ENCODE assay signal across 2 cellular contexts in the genomic region with DNA sequence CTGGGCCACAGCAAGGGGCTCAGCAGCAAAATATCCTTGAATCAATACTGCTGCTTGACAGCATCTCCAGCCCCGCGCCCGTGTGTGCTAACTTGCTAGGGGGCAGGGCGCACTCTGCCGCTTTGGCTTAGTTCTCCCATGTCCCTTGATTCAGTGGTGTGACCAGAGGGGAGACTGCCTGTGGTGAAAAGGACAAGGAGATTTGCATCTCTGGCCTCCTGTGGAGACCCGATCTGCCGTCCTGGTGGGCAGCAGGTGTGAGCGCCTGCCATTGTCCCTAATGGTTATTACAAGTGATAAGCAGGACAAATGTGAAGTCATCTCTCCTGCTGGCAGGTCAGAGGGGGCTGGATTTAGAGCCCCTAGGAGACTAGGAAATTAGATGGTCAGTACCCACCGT.
TF ChIP-seq lines count a peak whose summit lies in the region.

No MANE protein-coding gene starts in this region.

TF ChIP-seq in HEK293, 187 proteins besides CTCF, POLR2A, EP300 and RAD21:
- TF ChIP-seq, protein P1, sequence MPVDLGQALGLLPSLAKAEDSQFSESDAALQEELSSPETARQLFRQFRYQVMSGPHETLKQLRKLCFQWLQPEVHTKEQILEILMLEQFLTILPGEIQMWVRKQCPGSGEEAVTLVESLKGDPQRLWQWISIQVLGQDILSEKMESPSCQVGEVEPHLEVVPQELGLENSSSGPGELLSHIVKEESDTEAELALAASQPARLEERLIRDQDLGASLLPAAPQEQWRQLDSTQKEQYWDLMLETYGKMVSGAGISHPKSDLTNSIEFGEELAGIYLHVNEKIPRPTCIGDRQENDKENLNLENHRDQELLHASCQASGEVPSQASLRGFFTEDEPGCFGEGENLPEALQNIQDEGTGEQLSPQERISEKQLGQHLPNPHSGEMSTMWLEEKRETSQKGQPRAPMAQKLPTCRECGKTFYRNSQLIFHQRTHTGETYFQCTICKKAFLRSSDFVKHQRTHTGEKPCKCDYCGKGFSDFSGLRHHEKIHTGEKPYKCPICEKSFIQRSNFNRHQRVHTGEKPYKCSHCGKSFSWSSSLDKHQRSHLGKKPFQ (tag by site-specific recombination; IDR thresholded peaks at IDR 0.05) = peak; percentile 68; the same call in 1 of the 2 replicates
- no peak for TF ChIP-seq ZSCAN23 (tag by site-specific recombination; IDR thresholded peaks at IDR 0.05)
- no peak for TF ChIP-seq HOXA7 (CRISPR knock-in tag; IDR thresholded peaks at IDR 0.05; ENCODE audit: borderline replicate concordance)
- peak; percentile 97 for TF ChIP-seq ZIC2 (tag by site-specific recombination; IDR thresholded peaks at IDR 0.05)
- no peak for TF ChIP-seq ZNF555 (tag by site-specific recombination; conservative IDR thresholded peaks at IDR 0.05)

TF ChIP-seq in H1, 55 proteins besides CTCF, POLR2A, EP300 and RAD21:
- TF ChIP-seq SP2 (IDR thresholded peaks at IDR 0.05; ENCODE audit: low read length) = no peak
- peak; percentile 40 for TF ChIP-seq NANOG (IDR thresholded peaks at IDR 0.05; ENCODE audit: insufficient read depth, low read depth, low read length, poor library complexity, severe bottlenecking)
- TF ChIP-seq TEAD4 (IDR thresholded peaks at IDR 0.05; ENCODE audit: low read depth, low read length) = no peak
- TF ChIP-seq EZH2 (IDR thresholded peaks at IDR 0.05; ENCODE audit: low read depth, low read length, severe bottlenecking) = no peak
- TF ChIP-seq TCF12 (IDR thresholded peaks at IDR 0.05; ENCODE audit: low read depth, low read length) = 0 out of 2 replicates have a peak, but pooled peaks have one; percentile 39
- no peak for TF ChIP-seq RXRA (IDR thresholded peaks at IDR 0.05; ENCODE audit: insufficient read depth, low read depth, low read length)
- TF ChIP-seq CEBPB (IDR thresholded peaks at IDR 0.05; ENCODE audit: low read depth, low read length) = no peak
- TF ChIP-seq RFX5 (IDR thresholded peaks at IDR 0.05; ENCODE audit: borderline replicate concordance, low read depth, low read length) = no peak
- no peak for TF ChIP-seq CHD2 (IDR thresholded peaks at IDR 0.05; ENCODE audit: low read length)
- TF ChIP-seq, protein P2, sequence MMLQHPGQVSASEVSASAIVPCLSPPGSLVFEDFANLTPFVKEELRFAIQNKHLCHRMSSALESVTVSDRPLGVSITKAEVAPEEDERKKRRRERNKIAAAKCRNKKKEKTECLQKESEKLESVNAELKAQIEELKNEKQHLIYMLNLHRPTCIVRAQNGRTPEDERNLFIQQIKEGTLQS (IDR thresholded peaks at IDR 0.05; ENCODE audit: insufficient read depth, low read depth, low read length) = no peak
